In genomic region chr4:35934370-35934981, GRCh38 we compare ENCODE assay signal across 9 cellular contexts.
A peak's percentile ranks its signal among the peaks of the same experiment; 100 is the strongest.
DNase-seq lines count a peak whose midpoint lies in the region; ATAC-seq and TF ChIP-seq lines count a peak whose summit lies in the region.
"Had no signal": no experiment of that assay in that cellular context is flagged by ENCODE, and none has a peak within 500 bp of the region (broad histone marks: within the 10 kb centered on the region; RNA-seq: fewer than 3 reads in every experiment).

No MANE protein-coding gene starts in this region.

- H3K27ac ChIP-seq in body of pancreas (no peak overlapping the region), mesenchymal stem cell (ENCODE audit: low read length, poor library complexity, severe bottlenecking) (no peak overlapping the region)
- H3K27ac ChIP-seq: skin epidermis had no signal

- no peak overlapping the region for H3K4me2 ChIP-seq in mesenchymal stem cell (ENCODE audit: low read length, poor library complexity, severe bottlenecking)

- H3K4me3 ChIP-seq in NB4 (ENCODE audit: low read depth, low read length) (no peak overlapping the region), body of pancreas (no peak overlapping the region), mesenchymal stem cell (ENCODE audit: insufficient read depth in 1 of 2, low read depth in 1 of 2, low read length in 2 of 2) (no peak overlapping the region)
- H3K4me3 ChIP-seq: skin epidermis had no signal

- peaks cover 4% of the 10 kb centered on the region for H3K4me1 ChIP-seq in body of pancreas
- no peaks in the 10 kb centered on the region for H3K4me1 ChIP-seq in mesenchymal stem cell (ENCODE audit: control insufficient read depth, insufficient read depth, low read depth, low read length)

- TF ChIP-seq CTCF in NB4 (IDR thresholded peaks at IDR 0.05; ENCODE audit: low read depth, low read length): peak; percentile 34
- peak; percentile 51 to 81 (median 58) for TF ChIP-seq CTCF in body of pancreas (IDR thresholded peaks at IDR 0.05)

- no peak overlapping the region for H2BK120ac ChIP-seq in mesenchymal stem cell (ENCODE audit: low read depth, low read length)

- no peaks in the 10 kb centered on the region for H3K36me3 ChIP-seq in body of pancreas (replicated peaks in 1 of 2; ENCODE audit: insufficient read depth in 1 of 2, low read depth in 2 of 2)
- no peaks in the 10 kb centered on the region for H3K36me3 ChIP-seq in mesenchymal stem cell (ENCODE audit: control insufficient read depth in 1 of 2, insufficient read depth in 2 of 2, low read depth in 1 of 2, low read length in 2 of 2)

- no peak overlapping the region for H2BK5ac ChIP-seq in mesenchymal stem cell (ENCODE audit: low read depth, low read length, poor library complexity, severe bottlenecking)

- no peak for ATAC-seq in body of pancreas
- no peak for ATAC-seq in GM18502 (IDR thresholded peaks at IDR 0.05; ENCODE audit: poor library complexity, unreplicated experiment)
- ATAC-seq in GM18909 (IDR thresholded peaks at IDR 0.05; ENCODE audit: poor library complexity, unreplicated experiment): no peak

- intact Hi-C loops in body of pancreas (cut with DNase I): no loop called here

- no peak for TF ChIP-seq POLR2A in NB4 (IDR thresholded peaks at IDR 0.05; ENCODE audit: extremely low read depth, insufficient read length)
- TF ChIP-seq POLR2A in body of pancreas (IDR thresholded peaks at IDR 0.05): no peak

- 11 to 12% methylated on average over 4 of the region's 4 CpGs for WGBS in body of pancreas, 2 donors
- no CpG with 5 or more reads among the region's 4 CpGs for WGBS in mesenchymal stem cell

- H3K79me1 ChIP-seq in mesenchymal stem cell (replicated peaks; ENCODE audit: low read length, poor library complexity, severe bottlenecking): no peaks in the 10 kb centered on the region

- H3K9ac ChIP-seq in mesenchymal stem cell (ENCODE audit: low read length): no peak overlapping the region

- H3K4ac ChIP-seq in mesenchymal stem cell (ENCODE audit: low read depth in 1 of 2, low read length in 2 of 2): no peak overlapping the region

- no peak overlapping the region for H4K91ac ChIP-seq in mesenchymal stem cell (ENCODE audit: low read length)

- H4K8ac ChIP-seq in mesenchymal stem cell (ENCODE audit: low read length): no peak overlapping the region

- no peak overlapping the region for H2BK12ac ChIP-seq in mesenchymal stem cell (ENCODE audit: low read length in 2 of 2)

- H3K27me3 ChIP-seq in body of pancreas: no peaks in the 10 kb centered on the region
- no peaks in the 10 kb centered on the region for H3K27me3 ChIP-seq in mesenchymal stem cell (ENCODE audit: control insufficient read depth in 1 of 2, insufficient read depth in 1 of 2, low read length in 2 of 2)

- H2BK15ac ChIP-seq in mesenchymal stem cell (ENCODE audit: low read depth, poor library complexity, severe bottlenecking): no peak overlapping the region

- H3K14ac ChIP-seq in mesenchymal stem cell (ENCODE audit: low read length in 2 of 2): no peak overlapping the region

- no peak overlapping the region for H2AK5ac ChIP-seq in mesenchymal stem cell (ENCODE audit: low read length, severe bottlenecking)

- no peak overlapping the region for H3K23ac ChIP-seq in mesenchymal stem cell (ENCODE audit: low read length in 2 of 2)

- H2AFZ ChIP-seq in mesenchymal stem cell (ENCODE audit: low read depth, low read length): no peak overlapping the region

- H3K18ac ChIP-seq in mesenchymal stem cell (ENCODE audit: low read depth in 1 of 2, low read length in 2 of 2): no peak overlapping the region

- H3K9me3 ChIP-seq in body of pancreas (no peaks in the 10 kb centered on the region), mesenchymal stem cell (ENCODE audit: control insufficient read depth, low read length) (no peaks in the 10 kb centered on the region)

- DNase-seq in NCI-H2029 treated with DMSO at 0.1 percent for 48 hours (lab: John Stamatoyannopoulos, UW) (peak; percentile 1), NCI-H2029 (lab: John Stamatoyannopoulos, UW) (no peak), NB4 (ENCODE audit: low read depth) (peak; percentile 52), body of pancreas (no peak), mesenchymal stem cell (peak; percentile 52), GM19238 (ENCODE audit: insufficient read length, low spot score) (no peak)

Comparison
In these comparisons a context has a peak if more than half of its experiments do, and no peak if none do; other contexts are left out.
1. DNase-seq: peak in NCI-H2029 treated with DMSO at 0.1 percent for 48 hours (single experiment), NB4 (single experiment) and mesenchymal stem cell (single experiment); none in NCI-H2029 (single experiment), body of pancreas (0 of 4) and GM19238 (single experiment).